In genomic region chr4:16492872-16493271, GRCh38 we compare ENCODE assay signal across 22 cellular contexts.
"Had no signal": no experiment of that assay in that cellular context is flagged by ENCODE, and none has a peak within 500 bp of the region (broad histone marks: within the 10 kb centered on the region; RNA-seq: fewer than 3 reads in every experiment).

No MANE protein-coding gene starts in this region.

- ATAC-seq: HepG2, Panc1 had no signal

- H3K9ac ChIP-seq: SK-N-SH had no signal

- H3K27ac ChIP-seq: RWPE1 had no signal

- H3K9me3 ChIP-seq: SK-N-SH had no signal

- DNase-seq: IMR-90, Karpas-422, KG1, MM.1S, NCI-H1092 treated with DMSO at 0.1 percent for 48 hours, NCI-H1436, NCI-H187, NCI-H2029, NCI-H2081 treated with DMSO at 0.1 percent for 48 hours, NCI-H2171, NCI-H226, NCI-H446, NCI-H510A, NCI-H524 treated with DMSO at 0.1 percent for 48 hours, NCI-H69, NCI-H774, SHP77, SK-N-SH, SW 1271 had no signal

- H3K4me2 ChIP-seq: SK-N-SH had no signal
